27 cellular contexts compared by ENCODE assay signal in genomic region chr1:245181123-245181522, GRCh38. TPM values are rescaled to one million over a fixed set of nuclear protein-coding genes. Genes with fewer than 3 reads are reported as not detected.
DNase-seq lines count a peak whose midpoint lies in the region; ATAC-seq and TF ChIP-seq lines count a peak whose summit lies in the region.
"Had no signal": no experiment of that assay in that cellular context is flagged by ENCODE, and none has a peak within 500 bp of the region (broad histone marks: within the 10 kb centered on the region; RNA-seq: fewer than 3 reads in every experiment).

No MANE protein-coding gene starts in this region.

- no peaks in the 10 kb centered on the region for H3K36me3 ChIP-seq in GM23338 (ENCODE audit: insufficient read depth)
- no peaks in the 10 kb centered on the region for H3K36me3 ChIP-seq in neural progenitor cell
- H3K36me3 ChIP-seq: adrenal gland, right lobe of liver, suprapubic skin had no signal

- no peaks in the 10 kb centered on the region for H3K9me2 ChIP-seq in GM23338 (ENCODE audit: insufficient read depth)

- H3K79me2 ChIP-seq in GM23338 (replicated peaks; ENCODE audit: insufficient read depth) (no peaks in the 10 kb centered on the region), neural progenitor cell (ENCODE audit: low read depth) (no peaks in the 10 kb centered on the region)

- H3K4me3 ChIP-seq in GM23338 (peak overlapping the region; percentile 31; the same call in 1 of the 2 replicates), neural progenitor cell (no peak overlapping the region)
- H3K4me3 ChIP-seq: adrenal gland, lung, PC-9, right lobe of liver, suprapubic skin had no signal

- DNase-seq in GM23338 (ENCODE audit: low spot score) (peak; percentile 25), NCI-H1436 (lab: John Stamatoyannopoulos, UW) (peak; percentile 73), WTC11 (ENCODE audit: low spot score) (no peak), neural progenitor cell (ENCODE audit: low spot score) (peak; percentile 34), DMS153 treated with DMSO at 0.1 percent for 48 hours (lab: John Stamatoyannopoulos, UW; ENCODE audit: unreplicated experiment) (no peak), AG20443 (ENCODE audit: low spot score) (no peak), superior temporal gyrus (ENCODE audit: extremely low spot score) (no peak)
- DNase-seq in stimulated activated CD4-positive, alpha-beta T cell treated with anti-CD3 and anti-CD28 coated beads, Interleukin-2, amount 100 ng/mL, for 24 hours, result no peak
- DNase-seq: activated CD4-positive, alpha-beta T cell treated with anti-CD3 and anti-CD28 coated beads, Interleukin-2, amount 10 ng/mL, durations not matched to agents 24 days and 14 days; activated T-cell treated with anti-CD3 and anti-CD28 coated beads, Interleukin-2, amount 50 U/mL, for 4 hours; effector CD4-positive, alpha-beta T cell; HFFc6; kidney glomerular epithelial cell; NCI-H2029 treated with DMSO at 0.1 percent for 48 hours; PC-9; right lobe of liver; stimulated activated CD4-positive, alpha-beta T cell treated with anti-CD3 and anti-CD28 coated beads, Interleukin-12 subunit alpha, Interleukin-12 subunit beta, amount 100 ng/mL, for 4 hours; stimulated activated CD4-positive, alpha-beta T cell treated with anti-CD3 and anti-CD28 coated beads, Interleukin-4, amount 100 ng/mL, for 24 hours; T-helper 9 cell had no signal

- H3K9me3 ChIP-seq in neural progenitor cell (ENCODE audit: low read depth), result no peaks in the 10 kb centered on the region
- H3K9me3 ChIP-seq: adrenal gland, right lobe of liver, suprapubic skin had no signal

- peaks cover 12% of the 10 kb centered on the region for H3K27me3 Mint-ChIP-seq in GM23338 (ENCODE audit: insufficient read depth, low read depth, poor library complexity)
- H3K27me3 Mint-ChIP-seq in WTC11 (ENCODE audit: low read depth), result no peaks in the 10 kb centered on the region
- peaks cover 8% of the 10 kb centered on the region for H3K27me3 Mint-ChIP-seq in neural progenitor cell (ENCODE audit: insufficient read depth, low read depth)
- H3K27me3 Mint-ChIP-seq: activated CD4-positive, alpha-beta T cell treated with anti-CD3 and anti-CD28 coated beads, Interleukin-2, amount 10 ng/mL, durations not matched to agents 24 days and 14 days had no signal

- ATAC-seq in GM23338 (peak; percentile 77), WTC11 (peak; percentile 71)
- ATAC-seq: activated T-cell treated with anti-CD3 and anti-CD28 coated beads, Interleukin-2, amount 50 U/mL, for 4 hours; Right ventricle myocardium inferior had no signal

- CTCF ChIA-PET in WTC11 (lab: Charles Lee), result interaction anchor here (0.6 to 2.0 kb wide), 5 partner anchors 12 to 53 kb away, joined by 3 to 13 read pairs (median 5); no protein-coding TSS in a partner anchor

- H2AFZ ChIP-seq in GM23338, result peak overlapping the region; percentile 85
- no peak overlapping the region for H2AFZ ChIP-seq in neural progenitor cell (replicated peaks)
- H2AFZ ChIP-seq: PC-9 had no signal

- H3K9ac ChIP-seq in neural progenitor cell, result no peak overlapping the region

- H3K9me3 Mint-ChIP-seq in GM23338, result no peaks in the 10 kb centered on the region
- no peaks in the 10 kb centered on the region for H3K9me3 Mint-ChIP-seq in WTC11
- H3K9me3 Mint-ChIP-seq in neural progenitor cell, result no peaks in the 10 kb centered on the region
- H3K9me3 Mint-ChIP-seq: activated CD4-positive, alpha-beta T cell treated with anti-CD3 and anti-CD28 coated beads, Interleukin-2, amount 10 ng/mL, durations not matched to agents 24 days and 14 days; activated T-cell treated with anti-CD3 and anti-CD28 coated beads, Interleukin-2, amount 50 U/mL, for 4 hours; HFFc6; nephron; stimulated activated effector memory CD8-positive, alpha-beta T cell treated with anti-CD3 and anti-CD28 coated beads, Interleukin-12 subunit alpha, Interleukin-12 subunit beta, amount 100 ng/mL, for 72 hours had no signal

- no peak for TF ChIP-seq CTCF in GM23338 (conservative IDR thresholded peaks at IDR 0.05; ENCODE audit: low read depth in 2 of 2)
- no peak for TF ChIP-seq CTCF in WTC11 (IDR thresholded peaks at IDR 0.05)
- no peak for TF ChIP-seq CTCF in neural progenitor cell (IDR thresholded peaks at IDR 0.05)

- H3K27me3 ChIP-seq in GM23338 (ENCODE audit: insufficient read depth) (no peaks in the 10 kb centered on the region), neural progenitor cell (no peaks in the 10 kb centered on the region)
- H3K27me3 ChIP-seq: adrenal gland, right lobe of liver, suprapubic skin had no signal

- peaks cover 18% of the 10 kb centered on the region for H3K4me1 ChIP-seq in GM23338 (ENCODE audit: insufficient read depth)
- H3K4me1 ChIP-seq in neural progenitor cell, result peaks cover 17% of the 10 kb centered on the region
- H3K4me1 ChIP-seq: adrenal gland, right lobe of liver, suprapubic skin had no signal

- no peak overlapping the region for H3K27ac ChIP-seq in GM23338 (ENCODE audit: low read depth)
- H3K27ac ChIP-seq in neural progenitor cell, result peak overlapping the region; percentile 17
- H3K27ac ChIP-seq: adrenal gland, epithelial cell of prostate, PC-9, right lobe of liver, suprapubic skin, VCaP had no signal

- H3K4me3 Mint-ChIP-seq in GM23338 (no peak overlapping the region), WTC11 (no peak overlapping the region), neural progenitor cell (peak overlapping the region; percentile 74)
- H3K4me3 Mint-ChIP-seq: activated CD4-positive, alpha-beta T cell treated with anti-CD3 and anti-CD28 coated beads, Interleukin-2, amount 10 ng/mL, durations not matched to agents 24 days and 14 days; activated T-cell treated with anti-CD3 and anti-CD28 coated beads, Interleukin-2, amount 50 U/mL, for 4 hours; HFFc6; nephron; stimulated activated effector memory CD8-positive, alpha-beta T cell treated with anti-CD3 and anti-CD28 coated beads, Interleukin-12 subunit alpha, Interleukin-12 subunit beta, amount 100 ng/mL, for 72 hours had no signal

- H3K27ac Mint-ChIP-seq in GM23338 (peak overlapping the region; percentile 17), WTC11 (peak overlapping the region; percentile 72), neural progenitor cell (peak overlapping the region; percentile 96)
- H3K27ac Mint-ChIP-seq: activated CD4-positive, alpha-beta T cell treated with anti-CD3 and anti-CD28 coated beads, Interleukin-2, amount 10 ng/mL, durations not matched to agents 24 days and 14 days; HFFc6; stimulated activated effector memory CD8-positive, alpha-beta T cell treated with anti-CD3 and anti-CD28 coated beads, Interleukin-12 subunit alpha, Interleukin-12 subunit beta, amount 100 ng/mL, for 72 hours had no signal

- H4K20me1 ChIP-seq in GM23338 (replicated peaks; ENCODE audit: insufficient read depth) (no peaks in the 10 kb centered on the region), neural progenitor cell (ENCODE audit: low read depth) (no peaks in the 10 kb centered on the region)

- H3K4me1 Mint-ChIP-seq in GM23338 (peaks cover 21% of the 10 kb centered on the region), WTC11 (peaks cover 23% of the 10 kb centered on the region), neural progenitor cell (peaks cover 52% of the 10 kb centered on the region)
- H3K4me1 Mint-ChIP-seq: activated CD4-positive, alpha-beta T cell treated with anti-CD3 and anti-CD28 coated beads, Interleukin-2, amount 10 ng/mL, durations not matched to agents 24 days and 14 days; stimulated activated effector memory CD8-positive, alpha-beta T cell treated with anti-CD3 and anti-CD28 coated beads, Interleukin-12 subunit alpha, Interleukin-12 subunit beta, amount 100 ng/mL, for 72 hours had no signal

- POLR2A ChIA-PET in WTC11 (lab: Charles Lee), result interaction anchor here (0.6 kb wide), 1 partner anchor 24 kb away, joined by 4 read pairs; no protein-coding TSS in a partner anchor

- H3K36me3 Mint-ChIP-seq in GM23338 (ENCODE audit: low read depth) (no peaks in the 10 kb centered on the region), WTC11 (no peaks in the 10 kb centered on the region), neural progenitor cell (no peaks in the 10 kb centered on the region)
- H3K36me3 Mint-ChIP-seq: stimulated activated effector memory CD8-positive, alpha-beta T cell treated with anti-CD3 and anti-CD28 coated beads, Interleukin-12 subunit alpha, Interleukin-12 subunit beta, amount 100 ng/mL, for 72 hours had no signal

- H3K4me2 ChIP-seq in GM23338 (peak overlapping the region; percentile 51), neural progenitor cell (peak overlapping the region; percentile 60)
- H3K4me2 ChIP-seq: PC-9 had no signal

- no peaks in the 10 kb centered on the region for H3F3A ChIP-seq in GM23338 (replicated peaks; ENCODE audit: low read depth)
- peaks cover 13% of the 10 kb centered on the region for H3F3A ChIP-seq in neural progenitor cell (ENCODE audit: low read depth)

TF ChIP-seq in GM23338, 12 proteins besides CTCF, POLR2A, EP300 and RAD21:
- TF ChIP-seq POLR2AphosphoS5 (IDR thresholded peaks at IDR 0.05; ENCODE audit: low read depth), result no peak

TF ChIP-seq in WTC11, 78 proteins besides CTCF, POLR2A, EP300 and RAD21:
- no peak for TF ChIP-seq RORB (CRISPR knock-in tag; IDR thresholded peaks at IDR 0.05)
- TF ChIP-seq, protein P1, sequence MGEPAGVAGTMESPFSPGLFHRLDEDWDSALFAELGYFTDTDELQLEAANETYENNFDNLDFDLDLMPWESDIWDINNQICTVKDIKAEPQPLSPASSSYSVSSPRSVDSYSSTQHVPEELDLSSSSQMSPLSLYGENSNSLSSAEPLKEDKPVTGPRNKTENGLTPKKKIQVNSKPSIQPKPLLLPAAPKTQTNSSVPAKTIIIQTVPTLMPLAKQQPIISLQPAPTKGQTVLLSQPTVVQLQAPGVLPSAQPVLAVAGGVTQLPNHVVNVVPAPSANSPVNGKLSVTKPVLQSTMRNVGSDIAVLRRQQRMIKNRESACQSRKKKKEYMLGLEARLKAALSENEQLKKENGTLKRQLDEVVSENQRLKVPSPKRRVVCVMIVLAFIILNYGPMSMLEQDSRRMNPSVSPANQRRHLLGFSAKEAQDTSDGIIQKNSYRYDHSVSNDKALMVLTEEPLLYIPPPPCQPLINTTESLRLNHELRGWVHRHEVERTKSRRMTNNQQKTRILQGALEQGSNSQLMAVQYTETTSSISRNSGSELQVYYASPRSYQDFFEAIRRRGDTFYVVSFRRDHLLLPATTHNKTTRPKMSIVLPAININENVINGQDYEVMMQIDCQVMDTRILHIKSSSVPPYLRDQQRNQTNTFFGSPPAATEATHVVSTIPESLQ (CRISPR knock-in tag; IDR thresholded peaks at IDR 0.05), result no peak
- TF ChIP-seq CREM (CRISPR knock-in tag; IDR thresholded peaks at IDR 0.05), result no peak
- TF ChIP-seq IRF1 (CRISPR knock-in tag; IDR thresholded peaks at IDR 0.05), result no peak

RNA-seq across cellular contexts. Expression of gene KIF26B, which starts 26.3 kb away (rescaled TPM):
- 0.19 and 0.76 TPM in 2 replicates for total RNA-seq in GM23338 (2014; rRNA removed; shearing (Covaris generic))
- polyA plus RNA-seq in GM23338 (2016; fragmentation: Nextera tagmentation; extraction: Ambion mirVana), result 0.03 and 0.28 TPM in 2 replicates
- total RNA-seq in WTC11 (2021) (0.41 to 1.2 TPM (median 0.55 TPM) in 3 replicates), neural progenitor cell (ENCODE audit: low replicate concordance) (0.47 and 1.2 TPM in 2 replicates)

Comparison
In these comparisons a context has a peak if more than half of its experiments do, and no peak if none do; other contexts are left out.
1. DNase-seq: peak in GM23338 (single experiment), NCI-H1436 (single experiment) and neural progenitor cell (single experiment); none in WTC11 (single experiment), DMS153 treated with DMSO at 0.1 percent for 48 hours (single experiment), AG20443 (single experiment), superior temporal gyrus (single experiment) and stimulated activated CD4-positive, alpha-beta T cell treated with anti-CD3 and anti-CD28 coated beads, Interleukin-2, amount 100 ng/mL, for 24 hours (0 of 2).
2. H3K27ac Mint-ChIP-seq: peak in every context shown above with its lines; median percentile 96 in neural progenitor cell; 72 in WTC11; 17 in GM23338.